ENCODE assay signal across 8 cellular contexts in the genomic region with DNA sequence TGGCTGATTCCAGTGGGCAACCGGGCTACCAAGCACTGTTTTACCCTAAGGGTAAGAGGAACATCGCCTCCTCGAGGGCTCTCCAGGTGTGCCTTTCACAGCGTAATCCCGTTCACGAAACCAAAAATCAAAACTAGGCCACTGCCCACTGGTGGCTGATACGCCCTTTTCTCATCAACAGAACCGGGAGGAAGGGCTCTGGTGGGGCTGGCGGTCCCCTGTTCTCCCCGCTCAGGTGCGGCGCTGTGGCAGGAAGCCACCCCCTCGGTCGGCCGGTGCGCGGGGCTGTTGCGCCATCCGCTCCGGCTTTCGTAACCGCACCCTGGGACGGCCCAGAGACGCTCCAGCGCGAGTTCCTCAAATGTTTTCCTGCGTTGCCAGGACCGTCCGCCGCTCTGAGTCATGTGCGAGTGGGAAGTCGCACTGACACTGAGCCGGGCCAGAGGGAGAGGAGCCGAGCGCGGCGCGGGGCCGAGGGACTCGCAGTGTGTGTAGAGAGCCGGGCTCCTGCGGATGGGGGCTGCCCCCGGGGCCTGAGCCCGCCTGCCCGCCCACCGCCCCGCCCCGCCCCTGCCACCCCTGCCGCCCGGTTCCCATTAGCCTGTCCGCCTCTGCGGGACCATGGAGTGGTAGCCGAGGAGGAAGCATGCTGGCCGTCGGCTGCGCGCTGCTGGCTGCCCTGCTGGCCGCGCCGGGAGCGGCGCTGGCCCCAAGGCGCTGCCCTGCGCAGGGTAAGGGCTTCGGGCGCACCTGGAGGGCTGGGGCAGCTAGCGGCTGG. TPM values are rescaled to one million over a fixed set of nuclear protein-coding genes. Genes with fewer than 3 reads are reported as not detected.
DNase-seq lines count a peak whose midpoint lies in the region; TF ChIP-seq lines count a peak whose summit lies in the region.

A gene (plus strand): TSS at position 360 of the 778 bp plus-strand sequence. CDS start 287 bp downstream, at position 647.

- H3K4me1 ChIP-seq in H9 (ENCODE audit: insufficient read depth, low read length): no peaks in the 10 kb centered on the region; the same call in 1 of the 2 replicates
- H3K4me1 ChIP-seq in ectodermal cell (ENCODE audit: control insufficient read depth, insufficient read depth, low read length): peaks cover 9% of the 10 kb centered on the region
- peaks cover 2 to 41% (median 24%) of the 10 kb centered on the region in 4 donors for H3K4me1 ChIP-seq in liver (ENCODE audit: control insufficient read depth in 4 of 4, insufficient read depth in 4 of 4, low read length in 3 of 4)

- H3K9me3 Mint-ChIP-seq in H9: no peaks in the 10 kb centered on the region

- H2AFZ ChIP-seq in H9 (ENCODE audit: low read length): peak within 1 kb of the TSS; percentile 22

- peaks cover 6% of the 10 kb centered on the region; the same call in 1 of the 2 replicates for H3K27me3 ChIP-seq in H9 (ENCODE audit: insufficient read depth, low read length)
- H3K27me3 ChIP-seq in ectodermal cell (ENCODE audit: control insufficient read depth, insufficient read depth, low read length, poor library complexity, severe bottlenecking): peaks cover 63% of the 10 kb centered on the region
- H3K27me3 ChIP-seq in liver (ENCODE audit: control insufficient read depth in 4 of 4, insufficient read depth in 4 of 4, low read length in 3 of 4): no peaks in the 10 kb centered on the region

- H4K20me1 ChIP-seq in H9 (ENCODE audit: control insufficient read depth, insufficient read depth, insufficient read length): no peaks in the 10 kb centered on the region

- H3K18ac ChIP-seq in H9 (ENCODE audit: insufficient read length, low read depth, low read length): peak within 1 kb of the TSS; percentile 67

- H3K9ac ChIP-seq in H9 (ENCODE audit: extremely low read depth, insufficient read length, low read length): no peak within 1 kb of the TSS
- H3K9ac ChIP-seq in liver (ENCODE audit: low read depth in 1 of 2, low read length in 2 of 2): peak within 1 kb of the TSS; percentile 98 to 100

- H4K91ac ChIP-seq in H9 (ENCODE audit: insufficient read length, low read depth, low read length): no peak within 1 kb of the TSS

- H3K36me3 ChIP-seq in ectodermal cell (ENCODE audit: control insufficient read depth, insufficient read depth, low read length) (no peaks in the 10 kb centered on the region), liver (ENCODE audit: control insufficient read depth in 4 of 4, insufficient read depth in 3 of 4, low read depth in 1 of 4, low read length in 3 of 4) (no peaks in the 10 kb centered on the region)

- H3K27ac ChIP-seq in H9 (ENCODE audit: insufficient read length, low read depth, low read length) (no peak within 1 kb of the TSS), ectodermal cell (ENCODE audit: insufficient read depth, low read depth, low read length, poor library complexity, severe bottlenecking) (no peak within 1 kb of the TSS), liver (ENCODE audit: low read depth in 1 of 2, low read length in 2 of 2) (peak within 1 kb of the TSS; percentile 99 to 100)

- peaks cover 32 to 40% of the 10 kb centered on the region in 2 experiments for H3K4me1 Mint-ChIP-seq in H9

- no peak within 1 kb of the TSS for H3K27ac Mint-ChIP-seq in H9

- H3K4ac ChIP-seq in H9 (ENCODE audit: low read depth, low read length): no peak within 1 kb of the TSS

- no peaks in the 10 kb centered on the region for H3K79me1 ChIP-seq in H9 (ENCODE audit: insufficient read depth, low read depth, low read length, poor library complexity, severe bottlenecking)

- H3K9me3 ChIP-seq in H9 (ENCODE audit: control insufficient read depth, low read depth, low read length) (no peaks in the 10 kb centered on the region), ectodermal cell (ENCODE audit: control insufficient read depth, low read length) (no peaks in the 10 kb centered on the region), liver (ENCODE audit: control insufficient read depth in 4 of 4, low read length in 3 of 4) (no peaks in the 10 kb centered on the region)

- H4K8ac ChIP-seq in H9 (replicated peaks; ENCODE audit: insufficient read length, low read depth, low read length): no peak within 1 kb of the TSS

- no peak within 1 kb of the TSS for H2BK5ac ChIP-seq in H9 (ENCODE audit: insufficient read length, low read length)

- WGBS in H9 (ENCODE audit: extremely low coverage, insufficient read length, low lambda C conversion rate): no CpG with 5 or more reads among the region's 67 CpGs
- 2% methylated on average over 67 of the region's 67 CpGs for WGBS in ectodermal cell, 2 experiments
- under 1% methylated on average over 67 of the region's 67 CpGs for WGBS in liver

- H3K36me3 Mint-ChIP-seq in H9 (ENCODE audit: insufficient read depth in 1 of 3, low read depth in 3 of 3): no peaks in the 10 kb centered on the region; a peak in 1 of 7 replicates

- H3K27me3 Mint-ChIP-seq in H9 (ENCODE audit: low read depth): peaks cover 48% of the 10 kb centered on the region

- H2BK20ac ChIP-seq in H9 (ENCODE audit: low read depth, low read length, poor library complexity, severe bottlenecking): no peak within 1 kb of the TSS

- peak within 1 kb of the TSS; percentile 85 for H3K4me2 ChIP-seq in H9 (ENCODE audit: insufficient read depth, insufficient read length, low read length)

- TF ChIP-seq CTCF in H9 (conservative IDR thresholded peaks at IDR 0.05) (peak; percentile 62), liver (IDR thresholded peaks at IDR 0.05; ENCODE audit: low read depth, low read length, missing input control) (peak; percentile 22)

- peaks cover 11% of the 10 kb centered on the region for H3K23me2 ChIP-seq in H9 (ENCODE audit: insufficient read length, low read depth, low read length, poor library complexity, severe bottlenecking)

- H2BK15ac ChIP-seq in H9 (ENCODE audit: low read depth, low read length): no peak within 1 kb of the TSS

- no peak within 1 kb of the TSS for H2AK5ac ChIP-seq in H9 (ENCODE audit: insufficient read length, low read length)

- no peak within 1 kb of the TSS for H3K56ac ChIP-seq in H9 (ENCODE audit: insufficient read length, low read depth, low read length)

- TF ChIP-seq RAD21 in liver (IDR thresholded peaks at IDR 0.05): peak; percentile 66 to 68

- H4K5ac ChIP-seq in H9 (ENCODE audit: insufficient read length, low read depth, low read length): no peak within 1 kb of the TSS

- H3K4me3 Mint-ChIP-seq in H9: peak within 1 kb of the TSS; percentile 67 to 81

- H3K14ac ChIP-seq in H9 (ENCODE audit: insufficient read depth, low read length): peak within 1 kb of the TSS; percentile 89

- H3T11ph ChIP-seq in H9 (ENCODE audit: low read length): no peak within 1 kb of the TSS

- DNase-seq in Daoy (ENCODE audit: low read depth) (peak; percentile 94), H9 (peak; percentile 86), NCI-H2196 treated with DMSO at 0.1 percent for 48 hours (lab: John Stamatoyannopoulos, UW; ENCODE audit: unreplicated experiment) (peak; percentile 43), NCI-H524 treated with DMSO at 0.1 percent for 48 hours (lab: John Stamatoyannopoulos, UW) (no peak)
- peak; percentile 52 to 59 for DNase-seq in activated CD4-positive, alpha-beta T cell treated with anti-CD3 and anti-CD28 coated beads, Interleukin-2, amount 50 U/mL, for 24 hours (ENCODE audit: low read depth in 1 of 2, low spot score in 1 of 2)
- peak; percentile 54 to 62 for DNase-seq in stimulated activated CD4-positive, alpha-beta T cell treated with anti-CD3 and anti-CD28 coated beads, Interleukin-2, amount 100 ng/mL, for 48 hours

- no peak within 1 kb of the TSS for H2BK12ac ChIP-seq in H9 (ENCODE audit: insufficient read length, low read depth, low read length)

- H3K4me3 ChIP-seq in ectodermal cell (ENCODE audit: insufficient read depth, low read depth, low read length) (peak within 1 kb of the TSS; percentile 32), liver (ENCODE audit: low read depth in 1 of 3, low read length in 3 of 3) (peak within 1 kb of the TSS; percentile 82 to 90 (median 83))

- no peak within 1 kb of the TSS for H3K23ac ChIP-seq in H9 (ENCODE audit: insufficient read length, low read depth, low read length)

- no peak within 1 kb of the TSS for H2BK120ac ChIP-seq in H9 (ENCODE audit: low read depth, low read length, poor library complexity, severe bottlenecking)

- no peaks in the 10 kb centered on the region for H3K79me2 ChIP-seq in H9 (ENCODE audit: insufficient read depth, low read length)

TF ChIP-seq in liver, 16 proteins besides CTCF, POLR2A, EP300 and RAD21 (continues in another document):
- TF ChIP-seq EGR1 (IDR thresholded peaks at IDR 0.05; ENCODE audit: low read depth in 2 of 2) (peak; percentile 59 to 66), TAF1 (conservative IDR thresholded peaks at IDR 0.05) (peak; percentile 74), FOXA1 (IDR thresholded peaks at IDR 0.05) (peak; percentile 11), HNF4A (conservative IDR thresholded peaks at IDR 0.05) (peak in 1 of 2 donors; percentile 62), NR2F2 (IDR thresholded peaks at IDR 0.05) (no peak), HNF4G (IDR thresholded peaks at IDR 0.05) (no peak), FOXA2 (IDR thresholded peaks at IDR 0.05) (no peak), YY1 (IDR thresholded peaks at IDR 0.05) (peak; percentile 50)
- TF ChIP-seq, protein P1, sequence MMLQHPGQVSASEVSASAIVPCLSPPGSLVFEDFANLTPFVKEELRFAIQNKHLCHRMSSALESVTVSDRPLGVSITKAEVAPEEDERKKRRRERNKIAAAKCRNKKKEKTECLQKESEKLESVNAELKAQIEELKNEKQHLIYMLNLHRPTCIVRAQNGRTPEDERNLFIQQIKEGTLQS (IDR thresholded peaks at IDR 0.05): no peak

RNA-seq across cellular contexts. Expression of the gene that starts here (rescaled TPM):
- 0.80 and 6.4 TPM in 2 replicates for total RNA-seq in Daoy (2014; rRNA removed; shearing (Covaris generic))
- total RNA-seq in H9 (2021) (1.7 and 2.8 TPM in 2 replicates), liver (10 to 100 TPM; 47.0 to 67.6 TPM)
- 0.67 TPM for polyA plus RNA-seq in ectodermal cell (2013, experiment 1 of 4)
- 0.37 TPM for polyA plus RNA-seq in ectodermal cell (2013, experiment 2 of 4)
- 0.43 TPM for polyA plus RNA-seq in ectodermal cell (2013, experiment 3 of 4)
- 0.49 TPM for polyA plus RNA-seq in ectodermal cell (2013, experiment 4 of 4)
- polyA plus RNA-seq in liver: 10 to 100 TPM; 18.8 to 23.6 TPM

Comparison
In these comparisons a context has a peak if more than half of its experiments do, and no peak if none do; other contexts are left out.
1. H3K27ac ChIP-seq: peak in liver (2 of 2); none in H9 (single experiment) and ectodermal cell (single experiment).